ENCODE assay signal across 22 cellular contexts in the genomic region with DNA sequence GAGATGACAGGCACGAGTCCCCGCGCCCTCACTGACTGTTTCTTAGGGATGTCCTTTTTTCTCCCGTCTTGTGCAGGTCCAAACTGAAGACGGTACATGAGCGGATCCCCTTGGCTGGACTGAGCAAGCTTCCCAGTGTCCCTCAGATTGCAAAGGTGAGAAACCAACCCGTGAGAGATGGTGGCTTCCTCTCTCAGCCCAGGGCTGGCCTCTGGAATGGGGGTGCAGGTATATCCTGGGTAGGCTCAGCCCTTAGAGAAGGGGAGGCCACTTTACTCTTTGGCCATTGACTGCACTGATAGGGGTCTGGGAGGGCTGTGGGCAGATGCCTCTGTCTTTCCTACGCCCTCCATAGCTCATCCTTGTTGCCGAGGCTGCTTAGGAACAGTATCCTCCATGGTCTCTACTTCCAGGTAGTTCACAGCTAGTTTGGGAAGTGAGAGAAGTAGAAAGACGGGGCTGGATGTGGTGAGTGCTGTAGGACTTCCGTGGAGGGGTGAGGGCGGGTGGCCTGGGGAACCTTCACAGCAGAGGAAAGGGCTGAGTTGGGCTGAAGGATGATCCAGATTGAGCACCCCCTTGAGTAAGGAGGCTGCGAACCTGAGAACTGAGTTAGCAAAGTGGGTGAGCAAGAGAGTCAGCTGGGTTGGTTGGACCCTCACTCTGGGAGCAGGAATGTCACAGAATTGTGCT.
DNase-seq lines count a peak whose midpoint lies in the region; ATAC-seq and TF ChIP-seq lines count a peak whose summit lies in the region.
"Had no signal": no experiment of that assay in that cellular context is flagged by ENCODE, and none has a peak within 500 bp of the region (broad histone marks: within the 10 kb centered on the region; RNA-seq: fewer than 3 reads in every experiment).

No MANE protein-coding gene starts in this region.

- H3K4me1 ChIP-seq in esophagus muscularis mucosa = peaks cover 4 to 26% (median 18%) of the 10 kb centered on the region in 4 donors
- H3K4me1 ChIP-seq: Caco-2 had no signal

- TF ChIP-seq CTCF in natural killer cell (IDR thresholded peaks at IDR 0.05) (no peak), esophagus muscularis mucosa (IDR thresholded peaks at IDR 0.05) (no peak)

- H3K27me3 Mint-ChIP-seq in natural killer cell (ENCODE audit: low read depth in 2 of 2) = no peaks in the 10 kb centered on the region
- no peaks in the 10 kb centered on the region for H3K27me3 Mint-ChIP-seq in natural killer cell treated with Interleukin-12 subunit alpha and Interleukin-12 subunit beta and Interleukin-15 and Interleukin-18, amount 100 ng/mL, for 72 hours
- H3K27me3 Mint-ChIP-seq: CD4-positive, alpha-beta T cell had no signal

- intact Hi-C loops in natural killer cell (cut with micrococcal nuclease) = no loop called here
- intact Hi-C loops in esophagus muscularis mucosa (cut with DNase I) = no loop called here
- intact Hi-C loops in posterior vena cava (cut with DNase I) = no loop called here

- H3K36me3 ChIP-seq in esophagus muscularis mucosa = peaks cover 0 to 31% (median 5%) of the 10 kb centered on the region in 4 donors

- no peak overlapping the region for H3K4me3 Mint-ChIP-seq in natural killer cell
- no peak overlapping the region for H3K4me3 Mint-ChIP-seq in natural killer cell treated with Interleukin-12 subunit alpha and Interleukin-12 subunit beta and Interleukin-15 and Interleukin-18, amount 100 ng/mL, for 72 hours
- H3K4me3 Mint-ChIP-seq: CD4-positive, alpha-beta T cell; HFFc6 had no signal

- H3K36me3 Mint-ChIP-seq in natural killer cell = peaks cover 8% of the 10 kb centered on the region
- no peaks in the 10 kb centered on the region for H3K36me3 Mint-ChIP-seq in natural killer cell treated with Interleukin-12 subunit alpha and Interleukin-12 subunit beta and Interleukin-15 and Interleukin-18, amount 100 ng/mL, for 72 hours

- H3K27ac ChIP-seq in esophagus muscularis mucosa (replicated peaks in 1 of 4) = no peak overlapping the region
- H3K27ac ChIP-seq: KMS-11 had no signal

- DNase-seq in natural killer cell (no peak), esophagus muscularis mucosa (ENCODE audit: extremely low spot score) (peak; percentile 68), posterior vena cava (ENCODE audit: low spot score) (peak; percentile 26), NCI-H82 (lab: John Stamatoyannopoulos, UW) (no peak), GOT3 (lab: John Stamatoyannopoulos, UW) (no peak)
- DNase-seq in natural killer cell treated with Interleukin-12 subunit alpha and Interleukin-12 subunit beta and Interleukin-15 and Interleukin-18, amount 100 ng/mL, for 72 hours (ENCODE audit: low spot score) = no peak
- DNase-seq: BE2C; Caco-2; CD4-positive, alpha-beta T cell; HFFc6; MG63; NCI-H1092; NCI-H1436 treated with DMSO at 0.1 percent for 48 hours; NCI-H2029 treated with DMSO at 0.1 percent for 48 hours; NCI-H2171 treated with DMSO at 0.1 percent for 48 hours; NCI-H446 treated with DMSO at 0.1 percent for 48 hours; NCI-H69; SHP77 had no signal

- ATAC-seq in natural killer cell (no peak), HG03159 (IDR thresholded peaks at IDR 0.05; ENCODE audit: unreplicated experiment) (no peak), GM18505 (IDR thresholded peaks at IDR 0.05; ENCODE audit: unreplicated experiment) (no peak)
- no peak for ATAC-seq in natural killer cell treated with Interleukin-12 subunit alpha and Interleukin-12 subunit beta and Interleukin-15 and Interleukin-18, amount 100 ng/mL, for 72 hours
- ATAC-seq: SK-N-SH treated with all-trans-retinoic acid at 6 μM for 48 hours had no signal

- peak overlapping the region; percentile 18 to 45 for H3K27ac Mint-ChIP-seq in natural killer cell
- H3K27ac Mint-ChIP-seq in natural killer cell treated with Interleukin-12 subunit alpha and Interleukin-12 subunit beta and Interleukin-15 and Interleukin-18, amount 100 ng/mL, for 72 hours = peak overlapping the region in 1 of 2 donors; percentile 43
- H3K27ac Mint-ChIP-seq: CD4-positive, alpha-beta T cell; HFFc6 had no signal

- TF ChIP-seq EP300 in esophagus muscularis mucosa (IDR thresholded peaks at IDR 0.05) = no peak

- H3K4me1 Mint-ChIP-seq in natural killer cell = peaks cover 10 to 16% of the 10 kb centered on the region in 2 donors
- H3K4me1 Mint-ChIP-seq in natural killer cell treated with Interleukin-12 subunit alpha and Interleukin-12 subunit beta and Interleukin-15 and Interleukin-18, amount 100 ng/mL, for 72 hours (ENCODE audit: low read depth in 2 of 2) = peaks cover 0 to 4% of the 10 kb centered on the region in 2 donors

- TF ChIP-seq POLR2A in esophagus muscularis mucosa (IDR thresholded peaks at IDR 0.05; ENCODE audit: low read depth) (no peak), GM18505 (IDR thresholded peaks at IDR 0.05; ENCODE audit: borderline replicate concordance, extremely low read depth, insufficient read depth, insufficient read length) (no peak)

- H3K9me3 Mint-ChIP-seq in natural killer cell = no peaks in the 10 kb centered on the region
- no peaks in the 10 kb centered on the region for H3K9me3 Mint-ChIP-seq in natural killer cell treated with Interleukin-12 subunit alpha and Interleukin-12 subunit beta and Interleukin-15 and Interleukin-18, amount 100 ng/mL, for 72 hours
- H3K9me3 Mint-ChIP-seq: CD4-positive, alpha-beta T cell; HFFc6 had no signal

- H3K4me3 ChIP-seq in esophagus muscularis mucosa = no peak overlapping the region
- H3K4me3 ChIP-seq: MG63 had no signal

- no peaks in the 10 kb centered on the region for H3K9me3 ChIP-seq in esophagus muscularis mucosa
- H3K9me3 ChIP-seq: BE2C, Caco-2, MG63 had no signal

- H3K27me3 ChIP-seq in esophagus muscularis mucosa = no peaks in the 10 kb centered on the region
- H3K27me3 ChIP-seq: BE2C, MG63 had no signal

- WGBS in esophagus muscularis mucosa = 94% methylated on average over 13 of the region's 13 CpGs

Comparison
In these comparisons a context has a peak if more than half of its experiments do, and no peak if none do; other contexts are left out.
1. DNase-seq: peak in esophagus muscularis mucosa (single experiment) and posterior vena cava (single experiment); none in natural killer cell (single experiment), natural killer cell treated with Interleukin-12 subunit alpha and Interleukin-12 subunit beta and Interleukin-15 and Interleukin-18, amount 100 ng/mL, for 72 hours (single experiment), NCI-H82 (single experiment) and GOT3 (single experiment).